In the genomic region with DNA sequence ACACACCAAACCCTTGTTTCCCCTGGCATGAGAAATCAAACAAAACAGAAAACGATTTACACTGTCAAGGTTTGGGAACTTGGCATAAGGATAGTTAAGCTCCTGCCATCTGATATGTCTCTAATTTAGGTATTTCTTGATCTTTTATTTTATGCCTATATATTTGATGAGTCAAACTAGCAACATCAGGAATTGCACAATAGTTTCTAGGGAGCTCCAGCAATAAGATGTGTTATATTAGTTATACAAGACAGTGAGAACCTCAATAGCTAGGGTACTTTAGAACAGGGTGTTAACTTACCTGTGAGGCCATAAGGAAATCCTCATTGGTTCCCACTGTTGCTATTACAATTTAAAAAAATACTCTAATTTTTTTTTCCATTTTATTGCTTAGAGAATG, we compare ENCODE assay signal across 15 cellular contexts.
A peak's percentile ranks its signal among the peaks of the same experiment; 100 is the strongest.
DNase-seq lines count a peak whose midpoint lies in the region; ATAC-seq and TF ChIP-seq lines count a peak whose summit lies in the region.
"Had no signal": no experiment of that assay in that cellular context is flagged by ENCODE, and none has a peak within 500 bp of the region (broad histone marks: within the 10 kb centered on the region; RNA-seq: fewer than 3 reads in every experiment).

No MANE protein-coding gene starts in this region.

- no peaks in the 10 kb centered on the region for H3K9me2 ChIP-seq in PC-9 (ENCODE audit: insufficient read depth)

- peak; percentile 39 for DNase-seq in MCF 10A (ENCODE audit: unreplicated experiment)
- DNase-seq in breast epithelium (ENCODE audit: low spot score in 2 of 2), result no peak
- DNase-seq in endodermal cell, result no peak
- DNase-seq in PC-9, result no peak
- DNase-seq in foreskin melanocyte, result no peak
- DNase-seq: AML-193; Caco-2; CD4-positive, alpha-beta T cell; GM23248 had no signal

- no peaks in the 10 kb centered on the region for H3K79me2 ChIP-seq in PC-9 (ENCODE audit: low read depth)

- H3K27me3 Mint-ChIP-seq in MCF 10A (ENCODE audit: insufficient read depth, unreplicated experiment) (no peaks in the 10 kb centered on the region), endodermal cell (ENCODE audit: insufficient read depth) (no peaks in the 10 kb centered on the region)
- H3K27me3 Mint-ChIP-seq: CD4-positive, alpha-beta T cell had no signal

- no peak overlapping the region for H3K4me3 Mint-ChIP-seq in MCF 10A (ENCODE audit: unreplicated experiment)
- no peak overlapping the region for H3K4me3 Mint-ChIP-seq in endodermal cell
- H3K4me3 Mint-ChIP-seq: CD4-positive, alpha-beta T cell had no signal

- intact Hi-C loops in MCF 10A (cut with micrococcal nuclease) (no loop called here), breast epithelium (cut with DNase I; ENCODE audit: low total_unique reads) (no loop called here), PC-9 (cut with micrococcal nuclease; ENCODE audit: unreplicated experiment) (no loop called here)

- 91% methylated on average over 1 of the region's 1 CpG; no CpG with 5 or more reads in 1 of the 2 experiments for WGBS in endodermal cell (ENCODE audit: insufficient coverage in 1 of 2, insufficient read length in 1 of 2), 2 experiments

- H3K9me3 Mint-ChIP-seq in MCF 10A (ENCODE audit: unreplicated experiment) (no peaks in the 10 kb centered on the region), endodermal cell (peaks cover 3% of the 10 kb centered on the region)

- POLR2A ChIA-PET in MCF 10A (lab: Yijun Ruan, JAX) (interaction anchor here (0.7 to 1.1 kb wide), 3 partner anchors 9 to 320 kb away, joined by 3 to 4 read pairs (median 3); no protein-coding TSS in a partner anchor), PC-9 (lab: Charles Lee; ENCODE audit: unreplicated experiment) (no interaction called here)

- H3K9me3 ChIP-seq in breast epithelium, result no peaks in the 10 kb centered on the region
- peaks cover 6% of the 10 kb centered on the region for H3K9me3 ChIP-seq in endodermal cell (ENCODE audit: control insufficient read depth, low read length)
- no peaks in the 10 kb centered on the region for H3K9me3 ChIP-seq in neuron (ENCODE audit: low read length)
- H3K9me3 ChIP-seq in PC-9 (ENCODE audit: insufficient read depth, low read depth), result no peaks in the 10 kb centered on the region
- H3K9me3 ChIP-seq: A549, HAP-1 had no signal

- H3K9ac ChIP-seq in endodermal cell (ENCODE audit: extremely low read depth, low read length, poor library complexity, severe bottlenecking), result no peak overlapping the region
- H3K9ac ChIP-seq: GM23248 had no signal

- H3K4me3 ChIP-seq in breast epithelium, result no peak overlapping the region
- H3K4me3 ChIP-seq in endodermal cell (ENCODE audit: low read length), result no peak overlapping the region
- H3K4me3 ChIP-seq in neuron (ENCODE audit: low read length), result peak overlapping the region; percentile 6
- no peak overlapping the region for H3K4me3 ChIP-seq in PC-9
- H3K4me3 ChIP-seq: A549, GM23248, HAP-1 had no signal

- no peaks in the 10 kb centered on the region for H4K20me1 ChIP-seq in PC-9 (ENCODE audit: insufficient read depth)

- no peaks in the 10 kb centered on the region for H3K4me1 ChIP-seq in breast epithelium
- no peaks in the 10 kb centered on the region for H3K4me1 ChIP-seq in endodermal cell (ENCODE audit: control insufficient read depth, insufficient read depth, low read length)
- peaks cover 36% of the 10 kb centered on the region for H3K4me1 ChIP-seq in neuron (ENCODE audit: insufficient read depth, low read length)
- H3K4me1 ChIP-seq in PC-9 (replicated peaks; ENCODE audit: insufficient read depth), result 0 out of 2 replicates have a peak, but pooled peaks cover 9% of the 10 kb centered on the region
- H3K4me1 ChIP-seq: A549, HAP-1 had no signal

- no peaks in the 10 kb centered on the region for H3F3A ChIP-seq in PC-9 (ENCODE audit: insufficient read depth, low read depth)

- H3K27ac ChIP-seq in breast epithelium, result no peak overlapping the region
- peak overlapping the region; percentile 13 for H3K27ac ChIP-seq in endodermal cell (ENCODE audit: low read depth, low read length)
- no peak overlapping the region for H3K27ac ChIP-seq in PC-9
- H3K27ac ChIP-seq: 22Rv1, A549, C4-2B, GM23248 had no signal

- no peak overlapping the region for H3K4me2 ChIP-seq in PC-9
- H3K4me2 ChIP-seq: A549 had no signal

- H3K27ac Mint-ChIP-seq in MCF 10A (ENCODE audit: low read depth, unreplicated experiment) (no peak overlapping the region), endodermal cell (no peak overlapping the region)
- H3K27ac Mint-ChIP-seq: CD4-positive, alpha-beta T cell had no signal

- H3K27me3 ChIP-seq in breast epithelium (no peaks in the 10 kb centered on the region), endodermal cell (ENCODE audit: control insufficient read depth, insufficient read depth, low read length, poor library complexity, severe bottlenecking) (no peaks in the 10 kb centered on the region), neuron (ENCODE audit: insufficient read depth, low read length) (no peaks in the 10 kb centered on the region), PC-9 (ENCODE audit: insufficient read depth, low read depth) (no peaks in the 10 kb centered on the region)

- H3K4me1 Mint-ChIP-seq in MCF 10A (ENCODE audit: insufficient read depth, unreplicated experiment) (peaks cover 34% of the 10 kb centered on the region), endodermal cell (peaks cover 10% of the 10 kb centered on the region)

- CTCF ChIA-PET in MCF 10A (lab: Yijun Ruan, JAX), result interaction anchor here (0.8 kb wide), 1 partner anchor 10 kb away, joined by 3 read pairs; no protein-coding TSS in a partner anchor
- CTCF ChIA-PET in PC-9 (lab: Charles Lee), result no interaction called here

- H3K36me3 ChIP-seq in breast epithelium (no peaks in the 10 kb centered on the region), endodermal cell (ENCODE audit: control insufficient read depth, insufficient read depth, low read length) (no peaks in the 10 kb centered on the region), neuron (ENCODE audit: insufficient read depth, low read length) (no peaks in the 10 kb centered on the region), PC-9 (ENCODE audit: low read depth) (no peaks in the 10 kb centered on the region)
- H3K36me3 ChIP-seq: HAP-1 had no signal

- no peak for TF ChIP-seq CTCF in MCF 10A (IDR thresholded peaks at IDR 0.05; ENCODE audit: unreplicated experiment)
- no peak for TF ChIP-seq CTCF in breast epithelium (IDR thresholded peaks at IDR 0.05)
- TF ChIP-seq CTCF in endodermal cell (conservative IDR thresholded peaks at IDR 0.05), result no peak
- TF ChIP-seq CTCF in PC-9 (conservative IDR thresholded peaks at IDR 0.05), result no peak

- no peak for ATAC-seq in esophagus mucosa
- ATAC-seq: A549 had no signal

- H3K36me3 Mint-ChIP-seq in MCF 10A (ENCODE audit: insufficient read depth, unreplicated experiment) (no peaks in the 10 kb centered on the region), endodermal cell (ENCODE audit: low read depth) (no peaks in the 10 kb centered on the region)

- H2AFZ ChIP-seq in neuron (ENCODE audit: low read depth, low read length), result no peak overlapping the region
- no peak overlapping the region for H2AFZ ChIP-seq in PC-9
- H2AFZ ChIP-seq: GM23248 had no signal

- TF ChIP-seq POLR2A in breast epithelium (IDR thresholded peaks at IDR 0.05), result no peak

- BruUV-seq in MCF 10A (replicated peaks; lab: Mats Ljungman, UMichigan) (no TSS peak), PC-9 (replicated peaks; lab: Mats Ljungman, UMichigan) (no TSS peak)
